ENCODE assay signal across 14 cellular contexts in genomic region chr11:63868399-63869064, GRCh38. TPM values are rescaled to one million over a fixed set of nuclear protein-coding genes. Genes with fewer than 3 reads are reported as not detected.
DNase-seq lines count a peak whose midpoint lies in the region; ATAC-seq and TF ChIP-seq lines count a peak whose summit lies in the region.
"Had no signal": no experiment of that assay in that cellular context is flagged by ENCODE, and none has a peak within 500 bp of the region (broad histone marks: within the 10 kb centered on the region; RNA-seq: fewer than 3 reads in every experiment).

No MANE protein-coding gene starts in this region.

- peaks cover 71% of the 10 kb centered on the region for H3K4me1 Mint-ChIP-seq in activated T-helper 1 cell treated with anti-CD3 and anti-CD28 coated beads, Interleukin-12 subunit alpha, Interleukin-12 subunit beta, Interleukin-2, Interleukin-4 antibody, amounts not matched to agents 30 ng/mL and 10 ng/mL and 1 ng/mL, durations not matched to agents 14 hours and 24 hours and 36 hours (ENCODE audit: low read depth)
- H3K4me1 Mint-ChIP-seq in memory B cell (peaks cover 48% of the 10 kb centered on the region), Caco-2 (ENCODE audit: low read depth, unreplicated experiment) (peaks cover 24% of the 10 kb centered on the region)

- no peak overlapping the region for H3K27ac Mint-ChIP-seq in activated T-helper 1 cell treated with anti-CD3 and anti-CD28 coated beads, Interleukin-12 subunit alpha, Interleukin-12 subunit beta, Interleukin-2, Interleukin-4 antibody, amounts not matched to agents 30 ng/mL and 10 ng/mL and 1 ng/mL, durations not matched to agents 14 hours and 24 hours and 36 hours
- H3K27ac Mint-ChIP-seq in memory B cell, result peak overlapping the region; percentile 9
- no peak overlapping the region for H3K27ac Mint-ChIP-seq in Caco-2 (ENCODE audit: unreplicated experiment)

- BruUV-seq in A673 (replicated peaks; lab: Mats Ljungman, UMichigan), result no TSS peak
- no TSS peak for BruUV-seq in Caco-2 (replicated peaks; lab: Mats Ljungman, UMichigan)

- H3K27me3 ChIP-seq in left ventricle myocardium inferior (ENCODE audit: low read depth), result no peaks in the 10 kb centered on the region
- no peaks in the 10 kb centered on the region for H3K27me3 ChIP-seq in heart right ventricle
- no peaks in the 10 kb centered on the region for H3K27me3 ChIP-seq in upper lobe of right lung
- H3K27me3 ChIP-seq in A673 (replicated peaks; ENCODE audit: insufficient read depth, low read depth, low read length, poor library complexity), result no peaks in the 10 kb centered on the region
- H3K27me3 ChIP-seq in Caco-2 (replicated peaks; ENCODE audit: control insufficient read depth, insufficient read depth, low read length), result no peaks in the 10 kb centered on the region
- H3K27me3 ChIP-seq: esophagus muscularis mucosa, ovary had no signal

- H3K27me3 Mint-ChIP-seq in activated T-helper 1 cell treated with anti-CD3 and anti-CD28 coated beads, Interleukin-12 subunit alpha, Interleukin-12 subunit beta, Interleukin-2, Interleukin-4 antibody, amounts not matched to agents 30 ng/mL and 10 ng/mL and 1 ng/mL, durations not matched to agents 14 hours and 24 hours and 36 hours (ENCODE audit: insufficient read depth), result no peaks in the 10 kb centered on the region
- H3K27me3 Mint-ChIP-seq in memory B cell, result no peaks in the 10 kb centered on the region
- no peaks in the 10 kb centered on the region for H3K27me3 Mint-ChIP-seq in Caco-2 (ENCODE audit: insufficient read depth, unreplicated experiment)

- CTCF ChIA-PET in A673 (lab: Charles Lee), result no interaction called here
- CTCF ChIA-PET in Caco-2 (lab: Charles Lee), result interaction anchor here (1.4 kb wide), 1 partner anchor 30 kb away, joined by 3 read pairs; the partner anchor contains the start of gene MARK2

- H3K36me3 Mint-ChIP-seq in activated T-helper 1 cell treated with anti-CD3 and anti-CD28 coated beads, Interleukin-12 subunit alpha, Interleukin-12 subunit beta, Interleukin-2, Interleukin-4 antibody, amounts not matched to agents 30 ng/mL and 10 ng/mL and 1 ng/mL, durations not matched to agents 14 hours and 24 hours and 36 hours (ENCODE audit: low read depth), result peaks cover 17% of the 10 kb centered on the region
- H3K36me3 Mint-ChIP-seq in memory B cell, result peaks cover 10% of the 10 kb centered on the region
- H3K36me3 Mint-ChIP-seq in Caco-2 (ENCODE audit: insufficient read depth, unreplicated experiment), result peaks cover 36% of the 10 kb centered on the region

- H3K27ac ChIP-seq in left ventricle myocardium inferior (replicated peaks) (peak overlapping the region; percentile 64), heart right ventricle (peak overlapping the region in 4 of 10 donors; percentile 2 to 56 (median 47)), upper lobe of right lung (peak overlapping the region; percentile 2), A673 (ENCODE audit: low read depth, low read length, poor library complexity, severe bottlenecking) (no peak overlapping the region)
- H3K27ac ChIP-seq: ovary had no signal

- H3K4me3 ChIP-seq in left ventricle myocardium inferior (no peak overlapping the region), heart right ventricle (no peak overlapping the region), upper lobe of right lung (no peak overlapping the region), A673 (ENCODE audit: low read depth, low read length, poor library complexity, severe bottlenecking) (no peak overlapping the region), Caco-2 (ENCODE audit: low read depth, low read length) (no peak overlapping the region)
- H3K4me3 ChIP-seq: esophagus muscularis mucosa, GM12878, ovary had no signal

- DNase-seq in left ventricle myocardium inferior (no peak), heart right ventricle (no peak), memory B cell (ENCODE audit: low spot score in 2 of 2) (no peak), upper lobe of right lung (no peak), A673 (ENCODE audit: low spot score) (no peak), COLO668 (lab: John Stamatoyannopoulos, UW; ENCODE audit: unreplicated experiment) (no peak), Caco-2 (no peak)
- DNase-seq in activated T-helper 1 cell treated with anti-CD3 and anti-CD28 coated beads, Interleukin-12 subunit alpha, Interleukin-12 subunit beta, Interleukin-2, Interleukin-4 antibody, amounts not matched to agents 30 ng/mL and 10 ng/mL and 1 ng/mL, durations not matched to agents 14 hours and 24 hours and 36 hours (ENCODE audit: low spot score), result no peak
- DNase-seq: C1 segment of cervical spinal cord, NCI-H1436 treated with DMSO at 0.1 percent for 48 hours, ovary had no signal

- H3K4me3 Mint-ChIP-seq in activated T-helper 1 cell treated with anti-CD3 and anti-CD28 coated beads, Interleukin-12 subunit alpha, Interleukin-12 subunit beta, Interleukin-2, Interleukin-4 antibody, amounts not matched to agents 30 ng/mL and 10 ng/mL and 1 ng/mL, durations not matched to agents 14 hours and 24 hours and 36 hours, result peak overlapping the region; percentile 3
- H3K4me3 Mint-ChIP-seq in memory B cell (no peak overlapping the region), Caco-2 (ENCODE audit: unreplicated experiment) (no peak overlapping the region)

- intact Hi-C loops in left ventricle myocardium inferior (cut with micrococcal nuclease), result no loop called here
- intact Hi-C loops in heart right ventricle (cut with DNase I), result no loop called here
- intact Hi-C loops in activated T-helper 1 cell treated with anti-CD3 and anti-CD28 coated beads, Interleukin-12 subunit alpha, Interleukin-12 subunit beta, Interleukin-2, Interleukin-4 antibody, amounts not matched to agents 30 ng/mL and 10 ng/mL and 1 ng/mL, durations not matched to agents 14 hours and 24 hours and 36 hours (cut with micrococcal nuclease), result loop anchor here (5.0 kb wide), 1 partner anchor 39 kb away; no protein-coding TSS in a partner anchor
- intact Hi-C loops in upper lobe of right lung (cut with DNase I), result no loop called here
- intact Hi-C loops in A673 (cut with micrococcal nuclease; ENCODE audit: unreplicated experiment), result no loop called here
- intact Hi-C loops in Caco-2 (cut with micrococcal nuclease; ENCODE audit: unreplicated experiment), result no loop called here

- POLR2A ChIA-PET in A673 (lab: Charles Lee; ENCODE audit: low non-redundant PET), result no interaction called here
- POLR2A ChIA-PET in Caco-2 (lab: Charles Lee), result no interaction called here

- ATAC-seq in heart right ventricle, result no peak
- no peak for ATAC-seq in memory B cell (ENCODE audit: low read depth)
- ATAC-seq in upper lobe of right lung, result no peak
- ATAC-seq: activated CD4-positive, CD25-positive, alpha-beta regulatory T cell treated with anti-CD3 and anti-CD28 coated beads, Interleukin-2, amount 50 U/mL, for 24 hours; GM12878 had no signal

- H3K9me3 ChIP-seq in left ventricle myocardium inferior (replicated peaks) (no peaks in the 10 kb centered on the region), heart right ventricle (no peaks in the 10 kb centered on the region), upper lobe of right lung (no peaks in the 10 kb centered on the region), A673 (ENCODE audit: low read depth, low read length, poor library complexity, severe bottlenecking) (no peaks in the 10 kb centered on the region), Caco-2 (no peaks in the 10 kb centered on the region)
- H3K9me3 ChIP-seq: esophagus muscularis mucosa, ovary had no signal

- H3K36me3 ChIP-seq in left ventricle myocardium inferior, result no peaks in the 10 kb centered on the region
- H3K36me3 ChIP-seq in heart right ventricle, result peaks cover 0 to 28% (median 0%) of the 10 kb centered on the region in 9 donors
- H3K36me3 ChIP-seq in upper lobe of right lung, result no peaks in the 10 kb centered on the region
- H3K36me3 ChIP-seq in A673 (ENCODE audit: insufficient read depth, low read length, poor library complexity, severe bottlenecking), result no peaks in the 10 kb centered on the region
- peaks cover 5% of the 10 kb centered on the region for H3K36me3 ChIP-seq in Caco-2 (ENCODE audit: control insufficient read depth, insufficient read depth, low read length)
- H3K36me3 ChIP-seq: ovary had no signal

- H3K4me1 ChIP-seq in left ventricle myocardium inferior, result peaks cover 85% of the 10 kb centered on the region
- peaks cover 41 to 89% (median 77%) of the 10 kb centered on the region in 9 donors for H3K4me1 ChIP-seq in heart right ventricle
- peaks cover 74% of the 10 kb centered on the region for H3K4me1 ChIP-seq in upper lobe of right lung
- H3K4me1 ChIP-seq in A673 (ENCODE audit: insufficient read depth, low read length, poor library complexity, severe bottlenecking), result peaks cover 43% of the 10 kb centered on the region
- peaks cover 8% of the 10 kb centered on the region for H3K4me1 ChIP-seq in Caco-2

- 26 to 32% methylated on average over 9 of the region's 9 CpGs for WGBS in heart right ventricle, 2 donors

- no peaks in the 10 kb centered on the region for H3K9me3 Mint-ChIP-seq in activated T-helper 1 cell treated with anti-CD3 and anti-CD28 coated beads, Interleukin-12 subunit alpha, Interleukin-12 subunit beta, Interleukin-2, Interleukin-4 antibody, amounts not matched to agents 30 ng/mL and 10 ng/mL and 1 ng/mL, durations not matched to agents 14 hours and 24 hours and 36 hours
- no peaks in the 10 kb centered on the region for H3K9me3 Mint-ChIP-seq in memory B cell
- no peaks in the 10 kb centered on the region for H3K9me3 Mint-ChIP-seq in Caco-2 (ENCODE audit: unreplicated experiment)

- no peak for TF ChIP-seq CTCF in left ventricle myocardium inferior (IDR thresholded peaks at IDR 0.05; ENCODE audit: borderline replicate concordance)
- no peak for TF ChIP-seq CTCF in heart right ventricle (IDR thresholded peaks at IDR 0.05)
- no peak for TF ChIP-seq CTCF in upper lobe of right lung (IDR thresholded peaks at IDR 0.05)
- no peak for TF ChIP-seq CTCF in A673 (conservative IDR thresholded peaks at IDR 0.05; ENCODE audit: low read depth, low read length)
- no peak for TF ChIP-seq CTCF in Caco-2 (IDR thresholded peaks at IDR 0.05; ENCODE audit: insufficient read depth in 1 of 2, low read depth in 1 of 2, low read length in 1 of 2, severe bottlenecking in 1 of 2, unreplicated experiment in 1 of 2)

RNA-seq across cellular contexts. Expression of gene MARK2, which starts 29.6 kb away (rescaled TPM):
- total RNA-seq in left ventricle myocardium inferior, result 36.6 TPM
- total RNA-seq in heart right ventricle, result 10 to 100 TPM; 33.8 to 42.7 (median 39.0) TPM
- 10 to 100 TPM; 12.6 to 18.9 TPM for polyA plus RNA-seq in heart right ventricle
- total RNA-seq in activated T-helper 1 cell treated with anti-CD3 and anti-CD28 coated beads, Interleukin-12 subunit alpha, Interleukin-12 subunit beta, Interleukin-2, Interleukin-4 antibody, amounts not matched to agents 30 ng/mL and 10 ng/mL and 1 ng/mL, durations not matched to agents 14 hours and 24 hours and 36 hours, result 44.7 and 46.0 TPM in 2 replicates
- total RNA-seq in upper lobe of right lung, result 40.7 TPM
- 54.9 and 61.7 TPM in 2 replicates for total RNA-seq in A673 (2021)
- total RNA-seq in Caco-2 (2022), result 63.5 and 64.5 TPM in 2 replicates

RNA-seq across cellular contexts. Expression of gene RCOR2, which starts 48.4 kb away (rescaled TPM):
- total RNA-seq in left ventricle myocardium inferior (10.5 TPM), heart right ventricle (1 to 10 TPM; 1.1 to 8.4 (median 5.0) TPM), upper lobe of right lung (0.69 TPM), A673 (2021) (3.9 and 7.6 TPM in 2 replicates), Caco-2 (2022) (1.5 and 1.8 TPM in 2 replicates)
- 1 to 10 TPM; 4.4 to 5.4 TPM for polyA plus RNA-seq in heart right ventricle
- 0.21 and 0.34 TPM in 2 replicates for total RNA-seq in activated T-helper 1 cell treated with anti-CD3 and anti-CD28 coated beads, Interleukin-12 subunit alpha, Interleukin-12 subunit beta, Interleukin-2, Interleukin-4 antibody, amounts not matched to agents 30 ng/mL and 10 ng/mL and 1 ng/mL, durations not matched to agents 14 hours and 24 hours and 36 hours

RNA-seq across cellular contexts. Expression of gene SPINDOC, which starts 55.3 kb away (rescaled TPM):
- total RNA-seq in left ventricle myocardium inferior (14.0 TPM), heart right ventricle (10 to 100 TPM in 5 of 10 donors, 1 to 10 TPM in 5; 7.0 to 13.2 (median 9.9) TPM), upper lobe of right lung (20.3 TPM), A673 (2021) (91.1 and 94.5 TPM in 2 replicates), Caco-2 (2022) (71.2 and 72.1 TPM in 2 replicates)
- polyA plus RNA-seq in heart right ventricle, result 1 to 10 TPM; 9.4 to 9.7 TPM
- total RNA-seq in activated T-helper 1 cell treated with anti-CD3 and anti-CD28 coated beads, Interleukin-12 subunit alpha, Interleukin-12 subunit beta, Interleukin-2, Interleukin-4 antibody, amounts not matched to agents 30 ng/mL and 10 ng/mL and 1 ng/mL, durations not matched to agents 14 hours and 24 hours and 36 hours, result 60.0 and 64.3 TPM in 2 replicates
